26 cellular contexts compared by ENCODE assay signal in the genomic region with DNA sequence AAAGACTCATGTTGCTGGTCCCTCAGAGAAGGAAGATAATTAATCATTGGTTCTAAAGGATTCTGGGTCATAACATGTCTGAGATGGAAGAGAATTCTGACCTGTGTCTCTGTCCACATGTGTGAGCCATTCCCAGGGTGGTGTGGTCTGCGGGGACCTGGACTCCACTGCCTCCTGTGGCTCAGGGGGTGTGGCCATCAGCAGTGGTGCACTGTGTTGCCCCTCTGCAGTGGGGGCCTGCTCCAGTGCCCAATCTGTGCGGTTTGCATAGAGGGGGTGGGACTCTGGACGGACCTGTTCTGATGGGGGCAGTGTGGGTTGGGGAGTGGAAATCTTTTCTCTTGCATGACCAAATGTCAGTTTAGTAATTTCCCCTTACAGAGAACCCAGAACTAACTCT. TPM values are rescaled to one million over a fixed set of nuclear protein-coding genes. Genes with fewer than 3 reads are reported as not detected.
DNase-seq lines count a peak whose midpoint lies in the region; ATAC-seq, FAIRE-seq and TF ChIP-seq lines count a peak whose summit lies in the region.
"Had no signal": no experiment of that assay in that cellular context is flagged by ENCODE, and none has a peak within 500 bp of the region (broad histone marks: within the 10 kb centered on the region; RNA-seq: fewer than 3 reads in every experiment).

No MANE protein-coding gene starts in this region.

- no peak for ATAC-seq in right lobe of liver
- ATAC-seq in HepG2 = no peak

- H3K9me3 ChIP-seq in right lobe of liver (no peaks in the 10 kb centered on the region), HepG2 (ENCODE audit: low read length) (no peaks in the 10 kb centered on the region)
- H3K9me3 ChIP-seq: BLaER1, HAP-1, MG63 had no signal

- H2AFZ ChIP-seq in HepG2 (ENCODE audit: low read length) = no peak overlapping the region

- H3K27me3 ChIP-seq in right lobe of liver (no peaks in the 10 kb centered on the region), HepG2 (ENCODE audit: control insufficient read depth in 1 of 2, insufficient read depth in 2 of 2, low read length in 2 of 2) (peaks cover 0 to 16% of the 10 kb centered on the region in 2 experiments; a peak in 3 of 5 replicates)
- H3K27me3 ChIP-seq: BLaER1, MG63 had no signal

- no peak overlapping the region for H3K27ac ChIP-seq in right lobe of liver
- H3K27ac ChIP-seq in HepG2 (ENCODE audit: extremely low read length, insufficient read depth, low read length) = no peak overlapping the region
- H3K27ac ChIP-seq: BLaER1, SK-N-MC had no signal

- TF ChIP-seq RAD21 in HepG2 (CRISPR knock-in tag; IDR thresholded peaks at IDR 0.05) = no peak

- no peak for FAIRE-seq in HepG2 (lab: Jason Lieb, UNC)
- FAIRE-seq: A204.1, D721Med, RCC 7860 had no signal

- DNase-seq in activated T-cell treated with anti-CD3 and anti-CD28 coated beads, Interleukin-2, amount 50 U/mL, for 24 hours = peak; percentile 12
- no peak for DNase-seq in activated T-cell treated with anti-CD3 and anti-CD28 coated beads, Interleukin-2, amount 50 U/mL, for 48 hours
- DNase-seq in right lobe of liver (peak in 2 of 3 donors; percentile 2 to 33), HepG2 (ENCODE audit: low spot score) (no peak), osteocyte (ENCODE audit: extremely low spot score, unreplicated experiment) (peak; percentile 77), NCI-H345 (lab: John Stamatoyannopoulos, UW) (no peak), HFFc6 (no peak), posterior cingulate gyrus (no peak)
- DNase-seq: DMS79, GF-D8, GOT3, IMR-90, KG1, MG63, NCI-H1930, NCI-H2107, NCI-H526, SIG-M5 had no signal

- H3K4me1 ChIP-seq in right lobe of liver (peaks cover 0 to 12% (median 0%) of the 10 kb centered on the region in 4 donors), HepG2 (ENCODE audit: insufficient read depth, low read length) (no peaks in the 10 kb centered on the region)
- H3K4me1 ChIP-seq: HAP-1 had no signal

- TF ChIP-seq EP300 in HepG2 (IDR thresholded peaks at IDR 0.05; ENCODE audit: low read depth in 2 of 2, low read length in 2 of 2) = no peak
- TF ChIP-seq EP300 in HepG2 (CRISPR knock-in tag; IDR thresholded peaks at IDR 0.05; ENCODE audit: borderline replicate concordance) = no peak

- H3K9ac ChIP-seq in HepG2 (ENCODE audit: insufficient read depth, low read depth, low read length) = no peak overlapping the region
- H3K9ac ChIP-seq: BLaER1 had no signal

- TF ChIP-seq CTCF in right lobe of liver (IDR thresholded peaks at IDR 0.05) (no peak), HepG2 (CRISPR knock-in tag; IDR thresholded peaks at IDR 0.05) (no peak), osteocyte (IDR thresholded peaks at IDR 0.05) (no peak), HFFc6 (IDR thresholded peaks at IDR 0.05) (no peak)

- H3K27me3 Mint-ChIP-seq in activated T-cell treated with anti-CD3 and anti-CD28 coated beads, Interleukin-2, amount 50 U/mL, for 24 hours = no peaks in the 10 kb centered on the region
- H3K27me3 Mint-ChIP-seq in osteocyte (ENCODE audit: unreplicated experiment) (peaks cover 45% of the 10 kb centered on the region), HFFc6 (ENCODE audit: insufficient read depth) (peaks cover 24% of the 10 kb centered on the region)
- H3K27me3 Mint-ChIP-seq: CD4-positive, alpha-beta T cell had no signal

- H3K4me2 ChIP-seq in HepG2 (ENCODE audit: low read depth, low read length) = no peak overlapping the region
- H3K4me2 ChIP-seq: BLaER1 had no signal

- no peaks in the 10 kb centered on the region for H3K79me2 ChIP-seq in HepG2 (ENCODE audit: insufficient read depth, low read length)

- in situ Hi-C loops in HepG2 (cut with HindIII; ENCODE audit: extremely low pct_ligation_motif_present, low pct_unique_long_range_greater_than_20kb) = no loop called here

- H3K4me3 Mint-ChIP-seq in activated T-cell treated with anti-CD3 and anti-CD28 coated beads, Interleukin-2, amount 50 U/mL, for 24 hours = no peak overlapping the region
- H3K4me3 Mint-ChIP-seq in osteocyte (ENCODE audit: unreplicated experiment) (no peak overlapping the region), HFFc6 (no peak overlapping the region)
- H3K4me3 Mint-ChIP-seq: CD4-positive, alpha-beta T cell had no signal

- BruUV-seq in HepG2 (replicated peaks; lab: Mats Ljungman, UMichigan) = no TSS peak

- H3K4me1 Mint-ChIP-seq in activated T-cell treated with anti-CD3 and anti-CD28 coated beads, Interleukin-2, amount 50 U/mL, for 24 hours (ENCODE audit: low read depth) = peaks cover 34% of the 10 kb centered on the region
- peaks cover 16% of the 10 kb centered on the region for H3K4me1 Mint-ChIP-seq in osteocyte (ENCODE audit: unreplicated experiment)
- H3K4me1 Mint-ChIP-seq in HFFc6 (ENCODE audit: low read depth) = peaks cover 17% of the 10 kb centered on the region

- no peaks in the 10 kb centered on the region for H3K9me3 Mint-ChIP-seq in activated T-cell treated with anti-CD3 and anti-CD28 coated beads, Interleukin-2, amount 50 U/mL, for 24 hours
- no peaks in the 10 kb centered on the region for H3K9me3 Mint-ChIP-seq in osteocyte (ENCODE audit: unreplicated experiment)
- H3K9me3 Mint-ChIP-seq in HFFc6 = no peaks in the 10 kb centered on the region
- H3K9me3 Mint-ChIP-seq: CD4-positive, alpha-beta T cell had no signal

- CTCF ChIA-PET in HepG2 (lab: Yijun Ruan, JAX; ENCODE audit: low intra/inter-chr PET ratio, low total read pairs) = no interaction called here

- H3K4me3 ChIP-seq in right lobe of liver (no peak overlapping the region), HepG2 (replicated peaks in 1 of 3; ENCODE audit: insufficient read depth in 1 of 3, low read depth in 2 of 3, low read length in 3 of 3) (no peak overlapping the region)
- H3K4me3 ChIP-seq: BLaER1, HAP-1, MG63, SK-N-MC had no signal

- TF ChIP-seq POLR2A in right lobe of liver (IDR thresholded peaks at IDR 0.05) = no peak
- TF ChIP-seq POLR2A in HepG2 (IDR thresholded peaks at IDR 0.05; ENCODE audit: insufficient read depth in 1 of 2, low read depth in 2 of 2, low read length in 2 of 2) = no peak

- POLR2A ChIA-PET in HepG2 (lab: Yijun Ruan, JAX) = no interaction called here

- H3K27ac Mint-ChIP-seq in activated T-cell treated with anti-CD3 and anti-CD28 coated beads, Interleukin-2, amount 50 U/mL, for 24 hours = no peak overlapping the region
- no peak overlapping the region for H3K27ac Mint-ChIP-seq in osteocyte (ENCODE audit: unreplicated experiment)
- no peak overlapping the region for H3K27ac Mint-ChIP-seq in HFFc6
- H3K27ac Mint-ChIP-seq: CD4-positive, alpha-beta T cell had no signal

- intact Hi-C loops in right lobe of liver (cut with DNase I) (no loop called here), HepG2 (cut with micrococcal nuclease; ENCODE audit: unreplicated experiment) (loop anchor here (5.0 kb wide), 1 partner anchor 411 kb away; no protein-coding TSS in a partner anchor), posterior cingulate gyrus (cut with DNase I) (no loop called here)

- no peaks in the 10 kb centered on the region for H4K20me1 ChIP-seq in HepG2 (ENCODE audit: insufficient read depth, low read length)
- H4K20me1 ChIP-seq: BLaER1 had no signal

- 60% methylated on average over 1 of the region's 3 CpGs for WGBS in right lobe of liver (ENCODE audit: insufficient coverage, low coverage, low lambda C conversion rate, missing lambda C conversion rate)
- WGBS in HepG2 (ENCODE audit: low lambda C conversion rate) = 0% methylated on average over 1 of the region's 3 CpGs

- H3K36me3 ChIP-seq in right lobe of liver (no peaks in the 10 kb centered on the region), HepG2 (replicated peaks in 1 of 2; ENCODE audit: control insufficient read depth in 1 of 2, insufficient read depth in 2 of 2, low read length in 2 of 2) (no peaks in the 10 kb centered on the region)
- H3K36me3 ChIP-seq: BLaER1, HAP-1, MG63 had no signal

- no peaks in the 10 kb centered on the region for H3K36me3 Mint-ChIP-seq in activated T-cell treated with anti-CD3 and anti-CD28 coated beads, Interleukin-2, amount 50 U/mL, for 24 hours (ENCODE audit: low read depth)
- H3K36me3 Mint-ChIP-seq in osteocyte (ENCODE audit: unreplicated experiment) = no peaks in the 10 kb centered on the region
- H3K36me3 Mint-ChIP-seq in HFFc6 (ENCODE audit: low read depth) = no peaks in the 10 kb centered on the region

RNA-seq across cellular contexts. Expression of a gene that starts 13.5 kb away (rescaled TPM):
- not detected for total RNA-seq in right lobe of liver
- total RNA-seq in HepG2 (2016; rRNA removed; fragmentation: Illumina TruSeq; extraction: Trizol) = not detected in 2 replicates
- not detected in 2 replicates for total RNA-seq in HepG2 (2016; cell fraction: cytosol; rRNA removed; fragmentation: Illumina TruSeq; extraction: Trizol; ENCODE audit: low read depth)
- total RNA-seq in HepG2 (2016; cell fraction: insoluble cytoplasmic fraction; rRNA removed; fragmentation: Illumina TruSeq; extraction: Trizol) = not detected in 2 replicates
- not detected in 2 replicates for total RNA-seq in HepG2 (2016; cell fraction: membrane; rRNA removed; fragmentation: Illumina TruSeq; extraction: Trizol)
- not detected in 2 replicates for total RNA-seq in HepG2 (2016; cell fraction: nucleus; rRNA removed; fragmentation: Illumina TruSeq; extraction: Trizol)
- polyA plus RNA-seq in HepG2 (2011; rRNA removed) = not detected in 2 replicates
- not detected in 2 replicates for polyA plus RNA-seq in HepG2 (2011; cell fraction: cytosol; rRNA removed)
- not detected in 2 replicates for polyA plus RNA-seq in HepG2 (2011; cell fraction: nucleus; rRNA removed)
- polyA plus RNA-seq in HepG2 (2012) = not detected in 2 replicates
- polyA plus RNA-seq in HepG2 (2016; cell fraction: cytosol; fragmentation: Illumina TruSeq; extraction: Trizol; ENCODE audit: low read depth) = not detected in 2 replicates
- polyA plus RNA-seq in HepG2 (2016; cell fraction: insoluble cytoplasmic fraction; fragmentation: Illumina TruSeq; extraction: Trizol; ENCODE audit: low read depth) = not detected in 2 replicates
- not detected in 2 replicates for polyA plus RNA-seq in HepG2 (2016; cell fraction: membrane; fragmentation: Illumina TruSeq; extraction: Trizol; ENCODE audit: low read depth)
- polyA plus RNA-seq in HepG2 (2016; cell fraction: nucleus; fragmentation: Illumina TruSeq; extraction: Trizol; ENCODE audit: insufficient read depth, low read depth) = not detected in 2 replicates
- not detected in 2 replicates for polyA minus RNA-seq in HepG2 (2011; rRNA and poly(A)+ RNA removed; ENCODE audit: low replicate concordance)
- polyA minus RNA-seq in HepG2 (2011; cell fraction: cytosol; rRNA and poly(A)+ RNA removed) = not detected in 2 replicates
- not detected in 2 replicates for polyA minus RNA-seq in HepG2 (2011; cell fraction: nucleus; rRNA and poly(A)+ RNA removed)
- total RNA-seq in osteocyte = not detected in 2 replicates
- total RNA-seq in HFFc6 (2021; fragmentation: NEBNext Ultra II Directional; extraction: Animal tissue kit (Norgen Biotek cat#: 25700)) = not detected
- total RNA-seq: CD4-positive, alpha-beta T cell; IMR-90 had no signal
- polyA plus RNA-seq: AG04450, IMR-90 had no signal

RNA-seq across cellular contexts. Expression of a gene that starts 31.7 kb away (rescaled TPM):
- not detected for total RNA-seq in right lobe of liver
- total RNA-seq in HepG2 (2016; rRNA removed; fragmentation: Illumina TruSeq; extraction: Trizol) = not detected in 2 replicates
- total RNA-seq in HepG2 (2016; cell fraction: cytosol; rRNA removed; fragmentation: Illumina TruSeq; extraction: Trizol; ENCODE audit: low read depth) = not detected in 2 replicates
- total RNA-seq in HepG2 (2016; cell fraction: insoluble cytoplasmic fraction; rRNA removed; fragmentation: Illumina TruSeq; extraction: Trizol) = not detected in 2 replicates
- total RNA-seq in HepG2 (2016; cell fraction: membrane; rRNA removed; fragmentation: Illumina TruSeq; extraction: Trizol) = not detected in 2 replicates
- not detected in 2 replicates for total RNA-seq in HepG2 (2016; cell fraction: nucleus; rRNA removed; fragmentation: Illumina TruSeq; extraction: Trizol)
- polyA plus RNA-seq in HepG2 (2011; rRNA removed) = not detected in 2 replicates
- polyA plus RNA-seq in HepG2 (2011; cell fraction: cytosol; rRNA removed) = not detected in 2 replicates
- not detected in 2 replicates for polyA plus RNA-seq in HepG2 (2011; cell fraction: nucleus; rRNA removed)
- not detected in 2 replicates for polyA plus RNA-seq in HepG2 (2012)
- polyA plus RNA-seq in HepG2 (2016; cell fraction: cytosol; fragmentation: Illumina TruSeq; extraction: Trizol; ENCODE audit: low read depth) = not detected in 2 replicates
- not detected in 2 replicates for polyA plus RNA-seq in HepG2 (2016; cell fraction: insoluble cytoplasmic fraction; fragmentation: Illumina TruSeq; extraction: Trizol; ENCODE audit: low read depth)
- not detected in 2 replicates for polyA plus RNA-seq in HepG2 (2016; cell fraction: membrane; fragmentation: Illumina TruSeq; extraction: Trizol; ENCODE audit: low read depth)
- not detected in 2 replicates for polyA plus RNA-seq in HepG2 (2016; cell fraction: nucleus; fragmentation: Illumina TruSeq; extraction: Trizol; ENCODE audit: insufficient read depth, low read depth)
- not detected in 2 replicates for polyA minus RNA-seq in HepG2 (2011; rRNA and poly(A)+ RNA removed; ENCODE audit: low replicate concordance)
- polyA minus RNA-seq in HepG2 (2011; cell fraction: cytosol; rRNA and poly(A)+ RNA removed) = not detected in 2 replicates
- not detected in 2 replicates for polyA minus RNA-seq in HepG2 (2011; cell fraction: nucleus; rRNA and poly(A)+ RNA removed)
- not detected in 2 replicates for total RNA-seq in osteocyte
- not detected for total RNA-seq in HFFc6 (2021; fragmentation: NEBNext Ultra II Directional; extraction: Animal tissue kit (Norgen Biotek cat#: 25700))
- total RNA-seq: CD4-positive, alpha-beta T cell; IMR-90 had no signal
- polyA plus RNA-seq: AG04450, IMR-90 had no signal

RNA-seq across cellular contexts. Expression of a gene that starts 32.6 kb away (rescaled TPM):
- total RNA-seq in right lobe of liver = not detected
- not detected in 2 replicates for total RNA-seq in HepG2 (2016; rRNA removed; fragmentation: Illumina TruSeq; extraction: Trizol)
- total RNA-seq in HepG2 (2016; cell fraction: cytosol; rRNA removed; fragmentation: Illumina TruSeq; extraction: Trizol; ENCODE audit: low read depth) = not detected in 2 replicates
- not detected in 2 replicates for total RNA-seq in HepG2 (2016; cell fraction: insoluble cytoplasmic fraction; rRNA removed; fragmentation: Illumina TruSeq; extraction: Trizol)
- not detected in 2 replicates for total RNA-seq in HepG2 (2016; cell fraction: membrane; rRNA removed; fragmentation: Illumina TruSeq; extraction: Trizol)
- total RNA-seq in HepG2 (2016; cell fraction: nucleus; rRNA removed; fragmentation: Illumina TruSeq; extraction: Trizol) = not detected in 2 replicates
- polyA plus RNA-seq in HepG2 (2011; rRNA removed) = not detected in 2 replicates
- not detected in 2 replicates for polyA plus RNA-seq in HepG2 (2011; cell fraction: cytosol; rRNA removed)
- polyA plus RNA-seq in HepG2 (2011; cell fraction: nucleus; rRNA removed) = not detected in 2 replicates
- polyA plus RNA-seq in HepG2 (2012) = not detected in 2 replicates
- polyA plus RNA-seq in HepG2 (2016; cell fraction: cytosol; fragmentation: Illumina TruSeq; extraction: Trizol; ENCODE audit: low read depth) = not detected in 2 replicates
- not detected in 2 replicates for polyA plus RNA-seq in HepG2 (2016; cell fraction: insoluble cytoplasmic fraction; fragmentation: Illumina TruSeq; extraction: Trizol; ENCODE audit: low read depth)
- polyA plus RNA-seq in HepG2 (2016; cell fraction: membrane; fragmentation: Illumina TruSeq; extraction: Trizol; ENCODE audit: low read depth) = not detected in 2 replicates
- not detected in 2 replicates for polyA plus RNA-seq in HepG2 (2016; cell fraction: nucleus; fragmentation: Illumina TruSeq; extraction: Trizol; ENCODE audit: insufficient read depth, low read depth)
- polyA minus RNA-seq in HepG2 (2011; rRNA and poly(A)+ RNA removed; ENCODE audit: low replicate concordance) = 0.98 TPM in 1 of 2 replicates, not detected in the other
- polyA minus RNA-seq in HepG2 (2011; cell fraction: cytosol; rRNA and poly(A)+ RNA removed) = not detected in 2 replicates
- polyA minus RNA-seq in HepG2 (2011; cell fraction: nucleus; rRNA and poly(A)+ RNA removed) = not detected in 2 replicates
- not detected in 2 replicates for total RNA-seq in osteocyte
- not detected for total RNA-seq in HFFc6 (2021; fragmentation: NEBNext Ultra II Directional; extraction: Animal tissue kit (Norgen Biotek cat#: 25700))
- total RNA-seq: CD4-positive, alpha-beta T cell; IMR-90 had no signal
- polyA plus RNA-seq: IMR-90 had no signal

RNA-seq across cellular contexts. Expression of a gene that starts 52.4 kb away (rescaled TPM):
- total RNA-seq in right lobe of liver (not detected), HepG2 (2016; rRNA removed; fragmentation: Illumina TruSeq; extraction: Trizol) (not detected in 2 replicates), osteocyte (not detected in 2 replicates)
- not detected in 2 replicates for total RNA-seq in HepG2 (2016; cell fraction: cytosol; rRNA removed; fragmentation: Illumina TruSeq; extraction: Trizol; ENCODE audit: low read depth)
- total RNA-seq in HepG2 (2016; cell fraction: insoluble cytoplasmic fraction; rRNA removed; fragmentation: Illumina TruSeq; extraction: Trizol) = not detected in 2 replicates
- total RNA-seq in HepG2 (2016; cell fraction: membrane; rRNA removed; fragmentation: Illumina TruSeq; extraction: Trizol) = not detected in 2 replicates
- not detected in 2 replicates for total RNA-seq in HepG2 (2016; cell fraction: nucleus; rRNA removed; fragmentation: Illumina TruSeq; extraction: Trizol)
- not detected in 2 replicates for polyA plus RNA-seq in HepG2 (2011; rRNA removed)
- polyA plus RNA-seq in HepG2 (2011; cell fraction: cytosol; rRNA removed) = not detected in 2 replicates
- polyA plus RNA-seq in HepG2 (2011; cell fraction: nucleus; rRNA removed) = not detected in 2 replicates
- not detected in 2 replicates for polyA plus RNA-seq in HepG2 (2012)
- not detected in 2 replicates for polyA plus RNA-seq in HepG2 (2016; cell fraction: cytosol; fragmentation: Illumina TruSeq; extraction: Trizol; ENCODE audit: low read depth)
- polyA plus RNA-seq in HepG2 (2016; cell fraction: insoluble cytoplasmic fraction; fragmentation: Illumina TruSeq; extraction: Trizol; ENCODE audit: low read depth) = not detected in 2 replicates
- polyA plus RNA-seq in HepG2 (2016; cell fraction: membrane; fragmentation: Illumina TruSeq; extraction: Trizol; ENCODE audit: low read depth) = not detected in 2 replicates
- not detected in 2 replicates for polyA plus RNA-seq in HepG2 (2016; cell fraction: nucleus; fragmentation: Illumina TruSeq; extraction: Trizol; ENCODE audit: insufficient read depth, low read depth)
- not detected in 2 replicates for polyA minus RNA-seq in HepG2 (2011; rRNA and poly(A)+ RNA removed; ENCODE audit: low replicate concordance)
- polyA minus RNA-seq in HepG2 (2011; cell fraction: cytosol; rRNA and poly(A)+ RNA removed) = not detected in 2 replicates
- not detected in 2 replicates for polyA minus RNA-seq in HepG2 (2011; cell fraction: nucleus; rRNA and poly(A)+ RNA removed)
- not detected for total RNA-seq in HFFc6 (2021; fragmentation: NEBNext Ultra II Directional; extraction: Animal tissue kit (Norgen Biotek cat#: 25700))
- total RNA-seq: CD4-positive, alpha-beta T cell; IMR-90 had no signal
- polyA plus RNA-seq: AG04450, IMR-90 had no signal

Comparison
In these comparisons a context has a peak if more than half of its experiments do, and no peak if none do; other contexts are left out.
1. DNase-seq: peak in activated T-cell treated with anti-CD3 and anti-CD28 coated beads, Interleukin-2, amount 50 U/mL, for 24 hours (single experiment), right lobe of liver (2 of 3) and osteocyte (single experiment); none in activated T-cell treated with anti-CD3 and anti-CD28 coated beads, Interleukin-2, amount 50 U/mL, for 48 hours (0 of 2), HepG2 (single experiment), NCI-H345 (single experiment), HFFc6 (single experiment) and posterior cingulate gyrus (0 of 10).